Comparison of ENCODE assay signal across 25 cellular contexts in genomic region chr5:137890850-137891249, GRCh38. TPM values are rescaled to one million over a fixed set of nuclear protein-coding genes. Genes with fewer than 3 reads are reported as not detected.
"Had no signal": no experiment of that assay in that cellular context is flagged by ENCODE, and none has a peak within 500 bp of the region (broad histone marks: within the 10 kb centered on the region; RNA-seq: fewer than 3 reads in every experiment).

No MANE protein-coding gene starts in this region.

- FAIRE-seq: endothelial cell of umbilical vein had no signal

- H3K9me3 ChIP-seq: esophagus muscularis mucosa, heart right ventricle, spleen, tibial artery had no signal

- H3K9me3 Mint-ChIP-seq: activated CD8-positive, alpha-beta T cell treated with anti-CD3 and anti-CD28 coated beads for 36 hours; activated naive CD8-positive, alpha-beta T cell treated with anti-CD3 and anti-CD28 coated beads, Interleukin-2, amount 10 ng/mL, durations not matched to agents 7 days and 5 days; activated T-helper 17 cell treated with anti-CD3 and anti-CD28 coated beads, Interleukin-2, amount 50 U/mL, for 72 hours; immature natural killer cell; nephron progenitor cell had no signal

- DNase-seq: activated CD4-positive, alpha-beta T cell treated with anti-CD3 and anti-CD28 coated beads for 48 hours; activated CD4-positive, CD25-positive, alpha-beta regulatory T cell; activated CD8-positive, alpha-beta T cell treated with anti-CD3 and anti-CD28 coated beads for 36 hours; activated naive CD4-positive, alpha-beta T cell; activated naive CD8-positive, alpha-beta T cell treated with anti-CD3 and anti-CD28 coated beads, Interleukin-2, amount 10 ng/mL, durations not matched to agents 7 days and 5 days; activated T-cell treated with anti-CD3 and anti-CD28 coated beads, Interleukin-2, amount 50 U/mL, for 1 hour; amygdala; dermis blood vessel endothelial cell; effector memory CD4-positive, alpha-beta T cell; heart right ventricle; immature natural killer cell; nephron progenitor cell; nucleus accumbens; spleen; stimulated activated CD8-positive, alpha-beta memory T cell treated with anti-CD3 and anti-CD28 coated beads, Interleukin-4, amount 100 ng/mL, for 48 hours; stimulated activated naive CD4-positive, alpha-beta T cell; T-helper 9 cell; tibial artery had no signal

- H3K27me3 Mint-ChIP-seq: activated CD8-positive, alpha-beta T cell treated with anti-CD3 and anti-CD28 coated beads for 36 hours; activated T-helper 17 cell treated with anti-CD3 and anti-CD28 coated beads, Interleukin-2, amount 50 U/mL, for 72 hours had no signal

- H3K27ac Mint-ChIP-seq: activated CD8-positive, alpha-beta T cell treated with anti-CD3 and anti-CD28 coated beads for 36 hours; activated naive CD8-positive, alpha-beta T cell treated with anti-CD3 and anti-CD28 coated beads, Interleukin-2, amount 10 ng/mL, durations not matched to agents 7 days and 5 days; activated T-helper 17 cell treated with anti-CD3 and anti-CD28 coated beads, Interleukin-2, amount 50 U/mL, for 72 hours; nephron progenitor cell had no signal

- H3K27me3 ChIP-seq: cardiac muscle cell, esophagus muscularis mucosa, heart right ventricle, spleen, tibial artery had no signal

- H3K4me3 ChIP-seq: cardiac muscle cell, esophagus muscularis mucosa, heart right ventricle, lung, spleen, tibial artery had no signal

- ATAC-seq: activated CD8-positive, alpha-beta T cell treated with anti-CD3 and anti-CD28 coated beads for 36 hours; activated T-helper 17 cell treated with anti-CD3 and anti-CD28 coated beads, Interleukin-2, amount 50 U/mL, for 72 hours; heart right ventricle; sciatic nerve had no signal

- H3K27ac ChIP-seq: cardiac muscle cell, esophagus muscularis mucosa, spleen, tibial artery had no signal

- H3K4me3 Mint-ChIP-seq: activated CD8-positive, alpha-beta T cell treated with anti-CD3 and anti-CD28 coated beads for 36 hours; activated naive CD8-positive, alpha-beta T cell treated with anti-CD3 and anti-CD28 coated beads, Interleukin-2, amount 10 ng/mL, durations not matched to agents 7 days and 5 days; nephron progenitor cell had no signal

- H3K36me3 ChIP-seq: cardiac muscle cell, esophagus muscularis mucosa, heart right ventricle, spleen, tibial artery had no signal

RNA-seq across cellular contexts. Expression of gene PKD2L2, which starts 1.6 kb away (rescaled TPM):
- total RNA-seq: activated CD8-positive, alpha-beta T cell treated with anti-CD3 and anti-CD28 coated beads for 36 hours; activated naive CD8-positive, alpha-beta T cell treated with anti-CD3 and anti-CD28 coated beads, Interleukin-2, amount 10 ng/mL, durations not matched to agents 7 days and 5 days; cardiac muscle cell; endothelial cell of umbilical vein; lung; sciatic nerve; subcutaneous adipose tissue had no signal
- polyA plus RNA-seq: cardiac muscle cell, endothelial cell of umbilical vein had no signal

RNA-seq across cellular contexts. Expression of gene MYOT, which starts 23.2 kb away (rescaled TPM):
- total RNA-seq: activated CD8-positive, alpha-beta T cell treated with anti-CD3 and anti-CD28 coated beads for 36 hours; activated naive CD8-positive, alpha-beta T cell treated with anti-CD3 and anti-CD28 coated beads, Interleukin-2, amount 10 ng/mL, durations not matched to agents 7 days and 5 days; activated T-helper 17 cell treated with anti-CD3 and anti-CD28 coated beads, Interleukin-2, amount 50 U/mL, for 72 hours; cardiac muscle cell; dermis blood vessel endothelial cell; endothelial cell of umbilical vein had no signal
- polyA plus RNA-seq: cardiac muscle cell, endothelial cell of umbilical vein had no signal
